ENCODE assay signal across 28 cellular contexts in the genomic region with DNA sequence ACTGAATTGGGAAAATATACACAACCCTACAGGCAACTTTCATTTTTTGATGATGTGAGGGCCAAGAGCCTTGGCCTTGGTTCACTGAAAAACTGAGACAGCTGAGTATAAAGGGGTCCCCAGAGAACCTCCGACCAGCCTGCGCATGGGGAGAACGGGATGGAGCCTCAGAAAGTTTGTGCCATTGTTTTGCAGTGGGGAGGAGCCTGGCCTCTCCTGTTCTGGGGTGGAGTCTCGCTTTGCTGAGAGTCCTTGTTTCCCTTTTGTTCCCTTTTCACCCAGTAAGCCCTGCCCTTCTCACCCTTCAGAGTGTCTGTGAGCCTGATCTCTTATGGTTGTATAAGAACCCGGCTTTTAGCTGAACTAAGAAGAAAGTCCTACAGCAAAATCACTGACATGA.
"Had no signal": no experiment of that assay in that cellular context is flagged by ENCODE, and none has a peak within 500 bp of the region (broad histone marks: within the 10 kb centered on the region; RNA-seq: fewer than 3 reads in every experiment).

No MANE protein-coding gene starts in this region.

- H3K36me3 Mint-ChIP-seq: activated naive CD8-positive, alpha-beta T cell treated with anti-CD3 and anti-CD28 coated beads, Interleukin-2, amount 10 ng/mL, durations not matched to agents 7 days and 5 days had no signal

- FAIRE-seq: keratinocyte had no signal

- H3K9me3 Mint-ChIP-seq: effector memory CD8-positive, alpha-beta T cell had no signal

- DNase-seq: activated CD4-positive, alpha-beta T cell treated with anti-CD3 and anti-CD28 coated beads for 4 hours; activated CD4-positive, alpha-beta T cell treated with anti-CD3 and anti-CD28 coated beads, Interleukin-2, amount 50 U/mL, for 48 hours; activated CD4-positive, CD25-positive, alpha-beta regulatory T cell; activated effector memory CD4-positive, alpha-beta T cell treated with Interleukin-2 at 50 U/mL for 16 hours; activated naive CD4-positive, alpha-beta T cell treated with anti-CD3 and anti-CD28 coated beads for 36 hours; activated naive CD8-positive, alpha-beta T cell treated with anti-CD3 and anti-CD28 coated beads, Interleukin-2, amount 10 ng/mL, durations not matched to agents 7 days and 5 days; activated T-cell treated with anti-CD3 and anti-CD28 coated beads, Interleukin-2, amount 50 U/mL, for 48 hours; amniotic stem cell; colonic mucosa; dorsolateral prefrontal cortex; effector memory CD8-positive, alpha-beta T cell; head of caudate nucleus; left colon; lower lobe of right lung; mesendoderm; naive B cell; retina; stimulated activated CD4-positive, alpha-beta T cell treated with anti-CD3 and anti-CD28 coated beads, Interleukin-12 subunit alpha, Interleukin-12 subunit beta, amount 100 ng/mL, for 4 hours; stimulated activated CD4-positive, alpha-beta T cell treated with anti-CD3 and anti-CD28 coated beads, Interleukin-4, amount 100 ng/mL, for 4 hours; T-helper 17 cell had no signal

- H3K9me3 ChIP-seq: colonic mucosa, esophagus muscularis mucosa, gastroesophageal sphincter, lower lobe of right lung, vagina had no signal

- H3K27me3 ChIP-seq: breast epithelium, colonic mucosa, dorsolateral prefrontal cortex, esophagus muscularis mucosa, gastroesophageal sphincter, tibial nerve, vagina had no signal

- H3K4me1 ChIP-seq: breast epithelium, colonic mucosa, lower lobe of right lung, tibial nerve had no signal

- H3K4me3 ChIP-seq: breast epithelium, colonic mucosa, dorsolateral prefrontal cortex, esophagus muscularis mucosa, gastroesophageal sphincter, lower lobe of right lung, tibial nerve, vagina had no signal

- H3K27ac Mint-ChIP-seq: activated naive CD4-positive, alpha-beta T cell treated with anti-CD3 and anti-CD28 coated beads for 36 hours; activated naive CD8-positive, alpha-beta T cell treated with anti-CD3 and anti-CD28 coated beads, Interleukin-2, amount 10 ng/mL, durations not matched to agents 7 days and 5 days; effector memory CD8-positive, alpha-beta T cell; naive B cell; progenitor cell of endocrine pancreas; stimulated activated naive CD8-positive, alpha-beta T cell treated with anti-CD3 and anti-CD28 coated beads, Interleukin-15, Interleukin-2, amounts not matched to agents 100 ng/mL and 50 ng/mL, for 24 hours; T-helper 17 cell had no signal

- H3K27me3 Mint-ChIP-seq: naive B cell, progenitor cell of endocrine pancreas, T-helper 17 cell had no signal

- H3K27ac ChIP-seq: breast epithelium, colonic mucosa, dorsolateral prefrontal cortex, esophagus muscularis mucosa, gastroesophageal sphincter, lower lobe of right lung, tibial nerve, vagina had no signal

- H3K4me1 Mint-ChIP-seq: activated naive CD8-positive, alpha-beta T cell treated with anti-CD3 and anti-CD28 coated beads, Interleukin-2, amount 10 ng/mL, durations not matched to agents 7 days and 5 days; naive B cell; T-helper 17 cell had no signal

- H3K36me3 ChIP-seq: breast epithelium, colonic mucosa, esophagus muscularis mucosa, gastroesophageal sphincter, lower lobe of right lung, tibial nerve, vagina had no signal

- H3K4me3 Mint-ChIP-seq: activated naive CD4-positive, alpha-beta T cell treated with anti-CD3 and anti-CD28 coated beads for 36 hours; activated naive CD8-positive, alpha-beta T cell treated with anti-CD3 and anti-CD28 coated beads, Interleukin-2, amount 10 ng/mL, durations not matched to agents 7 days and 5 days; effector memory CD8-positive, alpha-beta T cell; naive B cell; stimulated activated naive CD8-positive, alpha-beta T cell treated with anti-CD3 and anti-CD28 coated beads, Interleukin-15, Interleukin-2, amounts not matched to agents 100 ng/mL and 50 ng/mL, for 24 hours; T-helper 17 cell had no signal
